ENCODE assay signal across 1 cellular context in genomic region chr2:204261776-204262175, GRCh38.
TF ChIP-seq lines count a peak whose summit lies in the region.

No MANE protein-coding gene starts in this region.

TF ChIP-seq in HepG2, 621 proteins besides CTCF, POLR2A, EP300 and RAD21:
- TF ChIP-seq ZNF329 (CRISPR knock-in tag; IDR thresholded peaks at IDR 0.05; ENCODE audit: low read depth) (no peak), HNF4A (CRISPR knock-in tag; IDR thresholded peaks at IDR 0.05) (peak; percentile 16; the same call in 1 of the 2 replicates)
